Comparison of ENCODE assay signal across 8 cellular contexts in genomic region chr9:112061152-112061740, GRCh38.
DNase-seq lines count a peak whose midpoint lies in the region; ATAC-seq and TF ChIP-seq lines count a peak whose summit lies in the region.

No MANE protein-coding gene starts in this region.

- no peaks in the 10 kb centered on the region for H3K27me3 Mint-ChIP-seq in osteocyte (ENCODE audit: unreplicated experiment)

- ATAC-seq in GM21515 (IDR thresholded peaks at IDR 0.05; ENCODE audit: unreplicated experiment): peak; percentile 75

- H3K36me3 ChIP-seq in HUES48 (ENCODE audit: control insufficient read depth, insufficient read depth, low read length): no peaks in the 10 kb centered on the region

- H3K4me3 ChIP-seq in HUES48 (ENCODE audit: low read depth, low read length): no peak overlapping the region

- no peaks in the 10 kb centered on the region for H3K27me3 ChIP-seq in HUES48 (ENCODE audit: control insufficient read depth, insufficient read depth, low read length)

- no peak overlapping the region for H3K9ac ChIP-seq in HUES48 (ENCODE audit: low read depth, low read length)

- peak overlapping the region; percentile 56 for H3K27ac ChIP-seq in HUES48 (ENCODE audit: low read depth, low read length)

- H3K36me3 Mint-ChIP-seq in osteocyte (ENCODE audit: unreplicated experiment): peaks cover 6% of the 10 kb centered on the region

- H3K9me3 Mint-ChIP-seq in osteocyte (ENCODE audit: unreplicated experiment): no peaks in the 10 kb centered on the region

- H3K4me1 Mint-ChIP-seq in osteocyte (ENCODE audit: unreplicated experiment): peaks cover 36% of the 10 kb centered on the region

- H3K4me3 Mint-ChIP-seq in osteocyte (ENCODE audit: unreplicated experiment): no peak overlapping the region

- H3K4me1 ChIP-seq in HUES48 (ENCODE audit: control insufficient read depth, insufficient read depth, low read length): peaks cover 18% of the 10 kb centered on the region

- H3K9me3 ChIP-seq in HUES48 (ENCODE audit: control insufficient read depth, insufficient read depth, low read length): no peaks in the 10 kb centered on the region

- H3K27ac Mint-ChIP-seq in osteocyte (ENCODE audit: unreplicated experiment): peak overlapping the region; percentile 91

- DNase-seq in GM04503 (ENCODE audit: low read depth) (peak; percentile 94), fibroblast of the conjunctiva (ENCODE audit: low read depth) (peak; percentile 81), osteocyte (ENCODE audit: extremely low spot score, unreplicated experiment) (no peak), NCI-H2171 (lab: John Stamatoyannopoulos, UW) (no peak), KG1 (lab: John Stamatoyannopoulos, UW) (no peak)
- DNase-seq in activated CD4-positive, alpha-beta T cell treated with anti-CD3 and anti-CD28 coated beads, Interleukin-2, amount 50 U/mL, for 48 hours: peak; percentile 39 to 54

- TF ChIP-seq CTCF in osteocyte (IDR thresholded peaks at IDR 0.05): no peak

Comparison
In these comparisons a context has a peak if more than half of its experiments do, and no peak if none do; other contexts are left out.
1. DNase-seq: peak in GM04503 (single experiment), activated CD4-positive, alpha-beta T cell treated with anti-CD3 and anti-CD28 coated beads, Interleukin-2, amount 50 U/mL, for 48 hours (2 of 2) and fibroblast of the conjunctiva (single experiment); none in osteocyte (single experiment), NCI-H2171 (single experiment) and KG1 (single experiment).